Comparison of ENCODE assay signal across 8 cellular contexts in genomic region chr14:24233538-24233866, GRCh38. TPM values are rescaled to one million over a fixed set of nuclear protein-coding genes. Genes with fewer than 3 reads are reported as not detected.
DNase-seq lines count a peak whose midpoint lies in the region; ATAC-seq and TF ChIP-seq lines count a peak whose summit lies in the region.

No MANE protein-coding gene starts in this region.

- no peaks in the 10 kb centered on the region for H3K9me2 ChIP-seq in hepatocyte (replicated peaks; ENCODE audit: insufficient read depth)

- peak overlapping the region; percentile 87 for H3K4me2 ChIP-seq in hepatocyte

- H2AFZ ChIP-seq in hepatocyte: no peak overlapping the region

- peaks cover 20% of the 10 kb centered on the region for H3K4me1 ChIP-seq in hepatocyte (ENCODE audit: insufficient read depth)

- DNase-seq in NCI-H146 (lab: John Stamatoyannopoulos, UW) (peak; percentile 10), NCI-H146 treated with DMSO at 0.1 percent for 48 hours (lab: John Stamatoyannopoulos, UW; ENCODE audit: unreplicated experiment) (no peak), WERI-Rb-1 (no peak), hepatocyte (ENCODE audit: low spot score) (no peak), Kasumi-1 (lab: John Stamatoyannopoulos, UW) (no peak)
- DNase-seq in stimulated activated naive CD8-positive, alpha-beta T cell treated with anti-CD3 and anti-CD28 coated beads, Interleukin-15, Interleukin-2, amounts not matched to agents 100 U/mL and 50 U/mL, for 24 hours: peak; percentile 31

- H3K36me3 ChIP-seq in WERI-Rb-1: peaks cover 36% of the 10 kb centered on the region
- H3K36me3 ChIP-seq in hepatocyte (replicated peaks; ENCODE audit: insufficient read depth, low read depth): no peaks in the 10 kb centered on the region

- TF ChIP-seq CTCF in WERI-Rb-1 (IDR thresholded peaks at IDR 0.05; ENCODE audit: low read depth, low read length) (no peak), hepatocyte (IDR thresholded peaks at IDR 0.05; ENCODE audit: poor library complexity) (no peak)

- no peak overlapping the region for H3K27ac ChIP-seq in WERI-Rb-1
- peak overlapping the region; percentile 96 for H3K27ac ChIP-seq in hepatocyte

- WGBS in hepatocyte (ENCODE audit: low lambda C conversion rate, missing lambda C conversion rate): 47% methylated on average over 2 of the region's 2 CpGs

- H3K4me3 ChIP-seq in WERI-Rb-1 (ENCODE audit: low read depth, low read length) (peak overlapping the region; percentile 71), hepatocyte (peak overlapping the region; percentile 96)

- ATAC-seq in stimulated activated naive CD8-positive, alpha-beta T cell treated with anti-CD3 and anti-CD28 coated beads, Interleukin-15, Interleukin-2, amounts not matched to agents 100 U/mL and 50 U/mL, for 24 hours: no peak
- no peak for ATAC-seq in HG03520 (IDR thresholded peaks at IDR 0.05; ENCODE audit: unreplicated experiment)
- ATAC-seq in GM18868 (IDR thresholded peaks at IDR 0.05; ENCODE audit: unreplicated experiment): no peak

- H3K9me3 ChIP-seq in WERI-Rb-1 (ENCODE audit: severe bottlenecking) (no peaks in the 10 kb centered on the region), hepatocyte (ENCODE audit: low read depth) (no peaks in the 10 kb centered on the region)

- H3K79me2 ChIP-seq in hepatocyte: peaks cover 62% of the 10 kb centered on the region

- H4K20me1 ChIP-seq in hepatocyte (ENCODE audit: insufficient read depth, poor library complexity, severe bottlenecking): no peaks in the 10 kb centered on the region

- H3K27me3 ChIP-seq in WERI-Rb-1 (ENCODE audit: insufficient read depth, low read depth, severe bottlenecking) (no peaks in the 10 kb centered on the region), hepatocyte (no peaks in the 10 kb centered on the region)

RNA-seq across cellular contexts. Expression of gene GMPR2, which starts 0.8 kb away (rescaled TPM):
- total RNA-seq in hepatocyte: 70.2 and 83.4 TPM in 2 replicates
- polyA plus RNA-seq in hepatocyte: 62.4 and 69.6 TPM in 2 replicates

RNA-seq across cellular contexts. Expression of gene NEDD8, which starts 1.3 kb away (rescaled TPM):
- total RNA-seq in hepatocyte: 158 and 162 TPM in 2 replicates
- polyA plus RNA-seq in hepatocyte: 326 TPM in 2 replicates

RNA-seq across cellular contexts. Expression of gene TINF2, which starts 8.9 kb away (rescaled TPM):
- 34.0 and 36.5 TPM in 2 replicates for total RNA-seq in hepatocyte
- polyA plus RNA-seq in hepatocyte: 39.6 and 42.5 TPM in 2 replicates

RNA-seq across cellular contexts. Expression of gene MDP1, which starts 17.6 kb away (rescaled TPM):
- 8.0 and 12.2 TPM in 2 replicates for total RNA-seq in hepatocyte
- polyA plus RNA-seq in hepatocyte: 16.1 and 20.9 TPM in 2 replicates

RNA-seq across cellular contexts. Expression of gene CHMP4A, which starts 20.2 kb away (rescaled TPM):
- total RNA-seq in hepatocyte: 25.6 and 40.8 TPM in 2 replicates
- 73.6 and 106 TPM in 2 replicates for polyA plus RNA-seq in hepatocyte

Comparison
In these comparisons a context has a peak if more than half of its experiments do, and no peak if none do; other contexts are left out.
1. DNase-seq: peak in NCI-H146 (single experiment) and stimulated activated naive CD8-positive, alpha-beta T cell treated with anti-CD3 and anti-CD28 coated beads, Interleukin-15, Interleukin-2, amounts not matched to agents 100 U/mL and 50 U/mL, for 24 hours (single experiment); none in NCI-H146 treated with DMSO at 0.1 percent for 48 hours (single experiment), WERI-Rb-1 (single experiment), hepatocyte (single experiment) and Kasumi-1 (0 of 2).